Comparison of ENCODE assay signal across 1 cellular context in genomic region chr19:42229263-42229854, GRCh38.
A peak's percentile ranks its signal among the peaks of the same experiment; 100 is the strongest.
TF ChIP-seq lines count a peak whose summit lies in the region.

No MANE protein-coding gene starts in this region.

TF ChIP-seq in K562, 482 proteins besides CTCF, POLR2A, EP300 and RAD21 (continues in another document):
- TF ChIP-seq MXD1 (CRISPR knock-in tag; IDR thresholded peaks at IDR 0.05; ENCODE audit: borderline replicate concordance, poor library complexity, severe bottlenecking) (no peak), NR3C1 (CRISPR knock-in tag; IDR thresholded peaks at IDR 0.05) (no peak), ZNF445 (CRISPR knock-in tag; IDR thresholded peaks at IDR 0.05; ENCODE audit: low read depth) (no peak), ZBTB7A (IDR thresholded peaks at IDR 0.05; ENCODE audit: borderline replicate concordance, control insufficient read depth, low read depth, low read length) (peak; percentile 47; the same call in 1 of the 2 replicates), LARP7 (IDR thresholded peaks at IDR 0.05) (no peak), CBFA2T2 (conservative IDR thresholded peaks at IDR 0.05) (peak; percentile 45; the same call in 1 of the 2 replicates), RBM15 (IDR thresholded peaks at IDR 0.05; ENCODE audit: insufficient read depth, low read length) (no peak), DIDO1 (tag; IDR thresholded peaks at IDR 0.05; ENCODE audit: low read depth) (no peak), CC2D1A (IDR thresholded peaks at IDR 0.05) (no peak), RBFOX2 (IDR thresholded peaks at IDR 0.05; ENCODE audit: low read depth, low read length) (peak; percentile 8), BCOR (IDR thresholded peaks at IDR 0.05) (no peak), ATF1 (CRISPR knock-in tag; IDR thresholded peaks at IDR 0.05) (no peak), ATF1 (tag; IDR thresholded peaks at IDR 0.05) (peak; percentile 13; the same call in 1 of the 2 replicates), STAT5A (IDR thresholded peaks at IDR 0.05; ENCODE audit: borderline replicate concordance, low read length) (no peak; the same call in 1 of the 2 replicates), SMAD2 (IDR thresholded peaks at IDR 0.05; ENCODE audit: low read depth, low read length) (no peak), KLF13 (tag; IDR thresholded peaks at IDR 0.05; ENCODE audit: borderline replicate concordance, low read depth) (no peak), TEAD4 (IDR thresholded peaks at IDR 0.05; ENCODE audit: low read length) (0 out of 2 replicates have a peak, but pooled peaks have one; percentile 16), TEAD4 (CRISPR knock-in tag; IDR thresholded peaks at IDR 0.05; ENCODE audit: borderline replicate concordance) (no peak), SP2 (IDR thresholded peaks at IDR 0.05; ENCODE audit: extremely low read depth, low read depth, low read length, poor library complexity, severe bottlenecking) (no peak), SMAD1 (IDR thresholded peaks at IDR 0.05; ENCODE audit: low read depth, low read length, partially characterized antibody) (no peak), ELF4 (CRISPR knock-in tag; IDR thresholded peaks at IDR 0.05) (no peak), TRIM25 (IDR thresholded peaks at IDR 0.05; ENCODE audit: borderline replicate concordance) (no peak), CBX1 (IDR thresholded peaks at IDR 0.05; ENCODE audit: low read depth) (no peak), ZBTB11 (CRISPR knock-in tag; IDR thresholded peaks at IDR 0.05) (no peak), FOXK2 (conservative IDR thresholded peaks at IDR 0.05 in 1 of 2, IDR thresholded peaks at IDR 0.05 in 1 of 2; ENCODE audit: low read depth in 2 of 2) (no peak), TCF7L2 (IDR thresholded peaks at IDR 0.05; ENCODE audit: low read depth, low read length) (no peak), ZNF133 (CRISPR knock-in tag; IDR thresholded peaks at IDR 0.05) (no peak), ZNF707 (CRISPR knock-in tag; conservative IDR thresholded peaks at IDR 0.05) (no peak), NONO (IDR thresholded peaks at IDR 0.05; ENCODE audit: low read depth in 2 of 2, low read length in 1 of 2) (no peak), E2F6 (IDR thresholded peaks at IDR 0.05; ENCODE audit: borderline replicate concordance in 1 of 2, extremely low read depth in 1 of 2, insufficient read depth in 1 of 2, insufficient read length in 1 of 2, low read depth in 1 of 2, low read length in 1 of 2, poor library complexity in 1 of 2, severe bottlenecking in 1 of 2) (peak in 1 of 2 experiments; percentile 35), HMG20B (CRISPR knock-in tag; IDR thresholded peaks at IDR 0.05) (no peak), ZNF592 (IDR thresholded peaks at IDR 0.05) (no peak), DPF2 (IDR thresholded peaks at IDR 0.05) (no peak), ZNF23 (CRISPR knock-in tag; IDR thresholded peaks at IDR 0.05) (no peak), E2F3 (CRISPR knock-in tag; IDR thresholded peaks at IDR 0.05) (no peak), ZNF197 (CRISPR knock-in tag; IDR thresholded peaks at IDR 0.05; ENCODE audit: low read depth) (no peak), CTCFL (IDR thresholded peaks at IDR 0.05; ENCODE audit: borderline replicate concordance, insufficient read depth, low read depth, low read length, poor library complexity, severe bottlenecking) (peak; percentile 93), CBFA2T3 (IDR thresholded peaks at IDR 0.05) (peak; percentile 63), NCOR1 (IDR thresholded peaks at IDR 0.05) (no peak), NRF1 (conservative IDR thresholded peaks at IDR 0.05 in 1 of 2, IDR thresholded peaks at IDR 0.05 in 1 of 2) (no peak), STAT6 (CRISPR knock-in tag; IDR thresholded peaks at IDR 0.05) (no peak), GABPB1 (CRISPR knock-in tag; IDR thresholded peaks at IDR 0.05) (0 out of 2 replicates have a peak, but pooled peaks have one; percentile 37), RBM17 (IDR thresholded peaks at IDR 0.05; ENCODE audit: borderline replicate concordance, low read depth, low read length) (no peak), ZNF778 (CRISPR knock-in tag; IDR thresholded peaks at IDR 0.05) (no peak), PTTG1 (tag; IDR thresholded peaks at IDR 0.05; ENCODE audit: low read depth) (no peak), POLR2H (tag; IDR thresholded peaks at IDR 0.05; ENCODE audit: low read depth) (no peak), RBM39 (optimal IDR thresholded peaks at IDR 0.05; ENCODE audit: low read depth, low read length) (no peak), ZNF639 (CRISPR knock-in tag; conservative IDR thresholded peaks at IDR 0.05 in 1 of 2, IDR thresholded peaks at IDR 0.05 in 1 of 2) (no peak), CEBPG (CRISPR knock-in tag; IDR thresholded peaks at IDR 0.05) (no peak), CEBPG (tag; conservative IDR thresholded peaks at IDR 0.05 in 1 of 2, IDR thresholded peaks at IDR 0.05 in 1 of 2) (no peak), NFYB (IDR thresholded peaks at IDR 0.05; ENCODE audit: extremely low read depth, insufficient read length) (no peak)
